ENCODE assay signal across 8 cellular contexts in genomic region chr12:94872671-94873367, GRCh38.
DNase-seq lines count a peak whose midpoint lies in the region; ATAC-seq and TF ChIP-seq lines count a peak whose summit lies in the region.

No MANE protein-coding gene starts in this region.

- no peak overlapping the region for H3K27ac Mint-ChIP-seq in CD4-positive, alpha-beta memory T cell
- no peak overlapping the region for H3K27ac Mint-ChIP-seq in mesothelial cell of epicardium

- H3K9me3 Mint-ChIP-seq in CD4-positive, alpha-beta memory T cell = peaks cover 0 to 4% (median 0%) of the 10 kb centered on the region in 8 donors
- H3K9me3 Mint-ChIP-seq in mesothelial cell of epicardium = no peaks in the 10 kb centered on the region

- H3K4me1 Mint-ChIP-seq in CD4-positive, alpha-beta memory T cell = peaks cover 9 to 30% (median 20%) of the 10 kb centered on the region in 4 donors
- H3K4me1 Mint-ChIP-seq in mesothelial cell of epicardium = peaks cover 15% of the 10 kb centered on the region

- peaks cover 17% of the 10 kb centered on the region for H3K27me3 ChIP-seq in CD4-positive, alpha-beta memory T cell (ENCODE audit: insufficient read depth, low read length)
- H3K27me3 ChIP-seq in ascending aorta (no peaks in the 10 kb centered on the region), BE2C (peaks cover 54% of the 10 kb centered on the region)

- ATAC-seq in GM19023 (IDR thresholded peaks at IDR 0.05; ENCODE audit: unreplicated experiment) = peak; percentile 28
- peak; percentile 15 for ATAC-seq in HG03103 (IDR thresholded peaks at IDR 0.05; ENCODE audit: low read depth, unreplicated experiment)

- H3K4me3 Mint-ChIP-seq in CD4-positive, alpha-beta memory T cell = peak overlapping the region; percentile 40 to 84 (median 72)
- H3K4me3 Mint-ChIP-seq in mesothelial cell of epicardium = peak overlapping the region; percentile 62

- no peak for TF ChIP-seq CTCF in ascending aorta (IDR thresholded peaks at IDR 0.05)
- TF ChIP-seq CTCF in mesothelial cell of epicardium (IDR thresholded peaks at IDR 0.05; ENCODE audit: unreplicated experiment) = no peak
- no peak for TF ChIP-seq CTCF in BE2C (IDR thresholded peaks at IDR 0.05; ENCODE audit: low read depth, low read length)

- intact Hi-C loops in CD4-positive, alpha-beta memory T cell (cut with micrococcal nuclease) = no loop called here
- intact Hi-C loops in ascending aorta (cut with DNase I) = no loop called here

- H3K27me3 Mint-ChIP-seq in CD4-positive, alpha-beta memory T cell = peaks cover 50 to 52% of the 10 kb centered on the region in 2 donors
- peaks cover 73% of the 10 kb centered on the region for H3K27me3 Mint-ChIP-seq in mesothelial cell of epicardium (ENCODE audit: low read depth)

- POLR2A ChIA-PET in CD4-positive, alpha-beta memory T cell (lab: Charles Lee; ENCODE audit: partially characterized antibody) = no interaction called here

- no peaks in the 10 kb centered on the region for H3K36me3 Mint-ChIP-seq in CD4-positive, alpha-beta memory T cell
- H3K36me3 Mint-ChIP-seq in mesothelial cell of epicardium = no peaks in the 10 kb centered on the region

- DNase-seq in CD4-positive, alpha-beta memory T cell = peak in 1 of 5 donors; percentile 1
- DNase-seq in ascending aorta (ENCODE audit: low spot score in 2 of 2) (no peak), mesothelial cell of epicardium (ENCODE audit: low spot score in 2 of 2, unreplicated experiment in 2 of 2) (peak in 1 of 2 experiments; percentile 41), SW 1271 (lab: John Stamatoyannopoulos, UW) (no peak), BE2C (no peak), NCI-H524 treated with DMSO at 0.1 percent for 48 hours (lab: John Stamatoyannopoulos, UW) (no peak)

- H3K9me3 ChIP-seq in CD4-positive, alpha-beta memory T cell (ENCODE audit: control insufficient read depth in 1 of 2, low read length in 2 of 2) = no peaks in the 10 kb centered on the region
- no peaks in the 10 kb centered on the region for H3K9me3 ChIP-seq in ascending aorta
- no peaks in the 10 kb centered on the region for H3K9me3 ChIP-seq in BE2C

- peaks cover 11% of the 10 kb centered on the region for H3K4me1 ChIP-seq in CD4-positive, alpha-beta memory T cell (ENCODE audit: insufficient read depth, low read length)
- peaks cover 4 to 7% of the 10 kb centered on the region in 2 donors for H3K4me1 ChIP-seq in ascending aorta
- H3K4me1 ChIP-seq in BE2C = no peaks in the 10 kb centered on the region

- CTCF ChIA-PET in CD4-positive, alpha-beta memory T cell (lab: Charles Lee; ENCODE audit: partially characterized antibody) = no interaction called here

- H3K27ac ChIP-seq in CD4-positive, alpha-beta memory T cell (ENCODE audit: low read depth, low read length) = no peak overlapping the region
- no peak overlapping the region for H3K27ac ChIP-seq in ascending aorta

- H3K36me3 ChIP-seq in CD4-positive, alpha-beta memory T cell (ENCODE audit: insufficient read depth, low read length) = no peaks in the 10 kb centered on the region
- H3K36me3 ChIP-seq in ascending aorta (no peaks in the 10 kb centered on the region), BE2C (no peaks in the 10 kb centered on the region)

- no peak overlapping the region for H3K4me3 ChIP-seq in CD4-positive, alpha-beta memory T cell (ENCODE audit: low read length in 2 of 2)
- H3K4me3 ChIP-seq in ascending aorta (peak overlapping the region; percentile 65 to 67), BE2C (ENCODE audit: low read depth, low read length) (no peak overlapping the region)

Comparison
In these comparisons a context has a peak if more than half of its experiments do, and no peak if none do; other contexts are left out.
1. H3K4me3 ChIP-seq: peak in ascending aorta (2 of 2); none in CD4-positive, alpha-beta memory T cell (0 of 2) and BE2C (single experiment).